In genomic region chr10:59279991-59280390, GRCh38 we compare ENCODE assay signal across 17 cellular contexts.
DNase-seq lines count a peak whose midpoint lies in the region; TF ChIP-seq lines count a peak whose summit lies in the region.
"Had no signal": no experiment of that assay in that cellular context is flagged by ENCODE, and none has a peak within 500 bp of the region (broad histone marks: within the 10 kb centered on the region; RNA-seq: fewer than 3 reads in every experiment).

No MANE protein-coding gene starts in this region.

- H3K4me3 Mint-ChIP-seq in glutamatergic neuron (ENCODE audit: unreplicated experiment) = no peak overlapping the region
- no peak overlapping the region for H3K4me3 Mint-ChIP-seq in activated naive CD8-positive, alpha-beta T cell treated with anti-CD3 and anti-CD28 coated beads for 36 hours
- H3K4me3 Mint-ChIP-seq: CD14-positive monocyte; CD8-positive, alpha-beta T cell; GM23338 had no signal

- H3K27ac Mint-ChIP-seq in glutamatergic neuron (ENCODE audit: unreplicated experiment) = peak overlapping the region; percentile 73
- H3K27ac Mint-ChIP-seq in activated naive CD8-positive, alpha-beta T cell treated with anti-CD3 and anti-CD28 coated beads for 36 hours = no peak overlapping the region
- H3K27ac Mint-ChIP-seq: CD14-positive monocyte; CD8-positive, alpha-beta T cell; GM23338 had no signal

- DNase-seq in LHCN-M2 (ENCODE audit: low read depth) (peak; percentile 31), glutamatergic neuron (no peak), pons (ENCODE audit: low spot score) (peak; percentile 20), substantia nigra (lab: John Stamatoyannopoulos, UW) (no peak), NK-92 (lab: John Stamatoyannopoulos, UW; ENCODE audit: unreplicated experiment) (no peak)
- DNase-seq in stimulated activated CD4-positive, alpha-beta T cell treated with anti-CD3 and anti-CD28 coated beads, Interleukin-2, amount 100 ng/mL, for 48 hours = no peak
- DNase-seq in activated naive CD8-positive, alpha-beta T cell treated with anti-CD3 and anti-CD28 coated beads for 36 hours = no peak
- DNase-seq: CD8-positive, alpha-beta T cell; COR-L47; DMS153; DMS79 treated with DMSO at 0.1 percent for 48 hours; EL; H7 had no signal

- peak overlapping the region; percentile 66 for H3K27ac ChIP-seq in substantia nigra (ENCODE audit: low read depth, low read length, poor library complexity, severe bottlenecking)
- H3K27ac ChIP-seq: 22Rv1, HL-60 had no signal

- peaks cover 6% of the 10 kb centered on the region for H3K9me3 Mint-ChIP-seq in glutamatergic neuron (ENCODE audit: unreplicated experiment)
- no peaks in the 10 kb centered on the region for H3K9me3 Mint-ChIP-seq in activated naive CD8-positive, alpha-beta T cell treated with anti-CD3 and anti-CD28 coated beads for 36 hours
- H3K9me3 Mint-ChIP-seq: CD8-positive, alpha-beta T cell; GM23338 had no signal

- no peaks in the 10 kb centered on the region for H3K27me3 Mint-ChIP-seq in glutamatergic neuron (ENCODE audit: unreplicated experiment)
- H3K27me3 Mint-ChIP-seq in activated naive CD8-positive, alpha-beta T cell treated with anti-CD3 and anti-CD28 coated beads for 36 hours = no peaks in the 10 kb centered on the region

- H3K4me1 Mint-ChIP-seq in glutamatergic neuron (ENCODE audit: low read depth, unreplicated experiment) = peaks cover 35% of the 10 kb centered on the region
- H3K4me1 Mint-ChIP-seq in activated naive CD8-positive, alpha-beta T cell treated with anti-CD3 and anti-CD28 coated beads for 36 hours = no peaks in the 10 kb centered on the region
- H3K4me1 Mint-ChIP-seq: CD14-positive monocyte had no signal

- peaks cover 5% of the 10 kb centered on the region for H3K36me3 Mint-ChIP-seq in glutamatergic neuron (ENCODE audit: unreplicated experiment)
- no peaks in the 10 kb centered on the region for H3K36me3 Mint-ChIP-seq in activated naive CD8-positive, alpha-beta T cell treated with anti-CD3 and anti-CD28 coated beads for 36 hours
- H3K36me3 Mint-ChIP-seq: CD14-positive monocyte; CD8-positive, alpha-beta T cell had no signal

- TF ChIP-seq CTCF in glutamatergic neuron (IDR thresholded peaks at IDR 0.05; ENCODE audit: partially characterized antibody, unreplicated experiment) = no peak

Comparison
In these comparisons a context has a peak if more than half of its experiments do, and no peak if none do; other contexts are left out.
1. DNase-seq: peak in LHCN-M2 (single experiment) and pons (single experiment); none in glutamatergic neuron (single experiment), substantia nigra (0 of 49), stimulated activated CD4-positive, alpha-beta T cell treated with anti-CD3 and anti-CD28 coated beads, Interleukin-2, amount 100 ng/mL, for 48 hours (0 of 2), activated naive CD8-positive, alpha-beta T cell treated with anti-CD3 and anti-CD28 coated beads for 36 hours (single experiment) and NK-92 (single experiment).